ENCODE assay signal across 10 cellular contexts in genomic region chr10:13956826-13957225, GRCh38.
DNase-seq lines count a peak whose midpoint lies in the region; ATAC-seq and TF ChIP-seq lines count a peak whose summit lies in the region.
"Had no signal": no experiment of that assay in that cellular context is flagged by ENCODE, and none has a peak within 500 bp of the region (broad histone marks: within the 10 kb centered on the region; RNA-seq: fewer than 3 reads in every experiment).

No MANE protein-coding gene starts in this region.

- ATAC-seq in Right ventricle myocardium inferior = peak; percentile 92
- peak; percentile 90 for ATAC-seq in left ventricle myocardium superior
- no peak for ATAC-seq in stimulated activated naive CD8-positive, alpha-beta T cell treated with anti-CD3 and anti-CD28 coated beads, Interleukin-15, Interleukin-2, amounts not matched to agents 100 U/mL and 50 U/mL, for 24 hours
- ATAC-seq in HG03196 (IDR thresholded peaks at IDR 0.05; ENCODE audit: unreplicated experiment) = no peak

- TF ChIP-seq EP300 in ovary (IDR thresholded peaks at IDR 0.05) = no peak

- H3K27me3 ChIP-seq in ovary = no peaks in the 10 kb centered on the region

- intact Hi-C loops in Right ventricle myocardium inferior (cut with DNase I) (loop anchor here (5.0 kb wide), 1 partner anchor 170 kb away; no protein-coding TSS in a partner anchor), cardiac septum (cut with DNase I) (no loop called here), left ventricle myocardium superior (cut with micrococcal nuclease) (no loop called here), ovary (cut with DNase I) (loop anchor here in 2 of 4 donors (10.0 kb wide), 2 partner anchors 162 to 172 kb away; no protein-coding TSS in a partner anchor)

- TF ChIP-seq CTCF in ovary (IDR thresholded peaks at IDR 0.05) = peak in 2 of 3 donors; percentile 29 to 36

- peaks cover 7% of the 10 kb centered on the region for H3K4me1 ChIP-seq in ovary (ENCODE audit: insufficient read depth)

- no peaks in the 10 kb centered on the region for H3K9me3 ChIP-seq in ovary

- no peak for TF ChIP-seq POLR2A in ovary (IDR thresholded peaks at IDR 0.05)

- WGBS in ovary, 3 donors = 4 to 13% (median 6%) methylated on average over 8 of the region's 8 CpGs

- DNase-seq in Right ventricle myocardium inferior (ENCODE audit: missing footprints) = peak; percentile 78
- no peak for DNase-seq in cardiac septum (ENCODE audit: low spot score)
- peak; percentile 69 for DNase-seq in left ventricle myocardium superior
- peak; percentile 49 to 85 (median 73) for DNase-seq in ovary
- no peak for DNase-seq in stimulated activated naive CD8-positive, alpha-beta T cell treated with anti-CD3 and anti-CD28 coated beads, Interleukin-15, Interleukin-2, amounts not matched to agents 100 U/mL and 50 U/mL, for 24 hours
- no peak for DNase-seq in NCI-H446 treated with DMSO at 0.1 percent for 48 hours (lab: John Stamatoyannopoulos, UW)
- DNase-seq in NK-92 (lab: John Stamatoyannopoulos, UW; ENCODE audit: unreplicated experiment) = no peak
- DNase-seq: KBM-7 had no signal

- H3K36me3 ChIP-seq in ovary = no peaks in the 10 kb centered on the region

- peak overlapping the region in 1 of 2 donors; percentile 56 for H3K27ac ChIP-seq in ovary
- H3K27ac ChIP-seq: 22Rv1 had no signal

- no peak overlapping the region for H3K4me3 ChIP-seq in ovary

Comparison
In these comparisons a context has a peak if more than half of its experiments do, and no peak if none do; other contexts are left out.
1. DNase-seq: peak in Right ventricle myocardium inferior (single experiment), left ventricle myocardium superior (single experiment) and ovary (5 of 5); none in cardiac septum (single experiment), stimulated activated naive CD8-positive, alpha-beta T cell treated with anti-CD3 and anti-CD28 coated beads, Interleukin-15, Interleukin-2, amounts not matched to agents 100 U/mL and 50 U/mL, for 24 hours (single experiment), NCI-H446 treated with DMSO at 0.1 percent for 48 hours (single experiment) and NK-92 (single experiment).
2. ATAC-seq: peak in Right ventricle myocardium inferior (single experiment) and left ventricle myocardium superior (single experiment); none in stimulated activated naive CD8-positive, alpha-beta T cell treated with anti-CD3 and anti-CD28 coated beads, Interleukin-15, Interleukin-2, amounts not matched to agents 100 U/mL and 50 U/mL, for 24 hours (single experiment) and HG03196 (single experiment).